Comparison of ENCODE assay signal across 10 cellular contexts in the genomic region with DNA sequence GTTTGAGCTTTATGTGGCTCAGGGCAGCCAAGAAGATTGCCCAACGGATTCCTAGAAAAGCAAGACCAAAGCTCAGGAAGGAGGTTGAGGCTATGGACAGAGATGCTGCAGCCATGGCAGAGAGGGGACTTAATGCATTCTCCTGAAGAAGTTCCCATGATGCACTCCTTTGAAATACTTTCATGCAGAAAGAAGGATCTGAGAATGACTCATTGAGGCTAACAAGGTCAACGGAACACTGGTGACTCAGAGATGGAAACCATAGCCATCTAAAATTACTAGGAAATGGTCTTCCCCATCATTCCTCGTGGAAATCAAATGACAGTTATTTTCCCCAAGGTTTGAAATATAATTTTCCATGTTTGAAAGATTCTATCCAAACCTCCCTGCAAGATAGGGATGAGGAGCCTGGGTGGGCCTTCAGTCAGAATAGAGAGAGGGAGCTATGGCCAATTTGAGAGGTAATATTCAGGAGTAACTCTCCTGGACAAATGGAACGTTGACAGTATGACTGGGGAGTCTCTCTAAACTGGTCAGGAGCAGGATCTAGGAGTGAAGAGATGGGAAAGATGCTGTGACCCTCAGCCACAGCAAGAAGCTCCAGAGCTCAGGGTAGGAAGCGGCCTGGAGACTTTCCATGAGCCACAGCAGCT.
DNase-seq lines count a peak whose midpoint lies in the region; ATAC-seq and TF ChIP-seq lines count a peak whose summit lies in the region.
"Had no signal": no experiment of that assay in that cellular context is flagged by ENCODE, and none has a peak within 500 bp of the region (broad histone marks: within the 10 kb centered on the region; RNA-seq: fewer than 3 reads in every experiment).

No MANE protein-coding gene starts in this region.

- POLR2A ChIA-PET in PC-3 (lab: Charles Lee; ENCODE audit: unreplicated experiment) (no interaction called here), T-cell (lab: Charles Lee) (no interaction called here)

- H3K4me3 Mint-ChIP-seq in T-cell: no peak overlapping the region

- peaks cover 6% of the 10 kb centered on the region; the same call in 1 of the 2 replicates for H3K4me1 ChIP-seq in PC-3 (ENCODE audit: insufficient read depth, low read length)

- CTCF ChIA-PET in PC-3 (lab: Charles Lee) (no interaction called here), T-cell (lab: Charles Lee) (no interaction called here)

- no peaks in the 10 kb centered on the region for H3K9me2 ChIP-seq in PC-3 (replicated peaks; ENCODE audit: low read length)

- no peaks in the 10 kb centered on the region for H3K79me2 ChIP-seq in PC-3 (ENCODE audit: low read length)

- peaks cover 15 to 24% (median 19%) of the 10 kb centered on the region in 3 donors for H3K9me3 Mint-ChIP-seq in T-cell

- H3K27ac Mint-ChIP-seq in T-cell: no peak overlapping the region

- H3K27me3 ChIP-seq in PC-3 (ENCODE audit: low read length): peaks cover 26% of the 10 kb centered on the region

- H3K4me3 ChIP-seq in AG10803 (ENCODE audit: low read length) (no peak overlapping the region), PC-3 (ENCODE audit: low read length) (no peak overlapping the region), foreskin fibroblast (ENCODE audit: low read depth in 1 of 2, low read length in 2 of 2) (no peak overlapping the region)

- no TSS peak for BruUV-seq in PC-3 (replicated peaks; lab: Mats Ljungman, UMichigan)

- H3K4me2 ChIP-seq in PC-3 (ENCODE audit: low read length): no peak overlapping the region

- H4K20me1 ChIP-seq in PC-3 (ENCODE audit: low read length): no peaks in the 10 kb centered on the region

- no peaks in the 10 kb centered on the region for H3K4me1 Mint-ChIP-seq in T-cell

- ATAC-seq in GM21515 (IDR thresholded peaks at IDR 0.05; ENCODE audit: unreplicated experiment) (peak; percentile 48), PC-3 (no peak), T-cell (replicated peaks in 1 of 4) (no peak)

- peaks cover 9% of the 10 kb centered on the region for H3K36me3 Mint-ChIP-seq in T-cell

- peaks cover 2 to 18% of the 10 kb centered on the region in 2 donors for H3K27me3 Mint-ChIP-seq in T-cell

- H3K27ac ChIP-seq in PC-3 (ENCODE audit: low read length): no peak overlapping the region
- H3K27ac ChIP-seq: epithelial cell of prostate, WERI-Rb-1 had no signal

- peaks cover 13% of the 10 kb centered on the region for H3K9me3 ChIP-seq in PC-3 (ENCODE audit: low read length)

- intact Hi-C loops in PC-3 (cut with micrococcal nuclease): no loop called here

- TF ChIP-seq CTCF in AG10803 (conservative IDR thresholded peaks at IDR 0.05; ENCODE audit: low read length) (no peak), PC-3 (conservative IDR thresholded peaks at IDR 0.05; ENCODE audit: low read depth, low read length) (no peak), foreskin fibroblast (IDR thresholded peaks at IDR 0.05; ENCODE audit: low read depth, low read length) (no peak)

- no peak overlapping the region for H3K9ac ChIP-seq in PC-3 (ENCODE audit: low read length)

- DNase-seq in AG10803 (ENCODE audit: low read depth) (peak; percentile 24), PC-3 (peak; percentile 44), foreskin fibroblast (peak; percentile 56 to 75), NCI-H748 treated with DMSO at 0.1 percent for 48 hours (lab: John Stamatoyannopoulos, UW) (no peak), T-cell (no peak), GDM1 (lab: John Stamatoyannopoulos, UW) (no peak), DMS153 treated with DMSO at 0.1 percent for 48 hours (lab: John Stamatoyannopoulos, UW; ENCODE audit: unreplicated experiment) (no peak)

- H3K36me3 ChIP-seq in PC-3 (ENCODE audit: low read depth, low read length): no peaks in the 10 kb centered on the region

- H3F3A ChIP-seq in PC-3 (ENCODE audit: low read length, unreplicated experiment): no peaks in the 10 kb centered on the region

- H2AFZ ChIP-seq in PC-3 (ENCODE audit: low read length): no peak overlapping the region

Comparison
In these comparisons a context has a peak if more than half of its experiments do, and no peak if none do; other contexts are left out.
1. DNase-seq: peak in AG10803 (single experiment), PC-3 (single experiment) and foreskin fibroblast (2 of 2); none in NCI-H748 treated with DMSO at 0.1 percent for 48 hours (single experiment), T-cell (0 of 34), GDM1 (single experiment) and DMS153 treated with DMSO at 0.1 percent for 48 hours (single experiment).